Comparison of ENCODE assay signal across 28 cellular contexts in the genomic region with DNA sequence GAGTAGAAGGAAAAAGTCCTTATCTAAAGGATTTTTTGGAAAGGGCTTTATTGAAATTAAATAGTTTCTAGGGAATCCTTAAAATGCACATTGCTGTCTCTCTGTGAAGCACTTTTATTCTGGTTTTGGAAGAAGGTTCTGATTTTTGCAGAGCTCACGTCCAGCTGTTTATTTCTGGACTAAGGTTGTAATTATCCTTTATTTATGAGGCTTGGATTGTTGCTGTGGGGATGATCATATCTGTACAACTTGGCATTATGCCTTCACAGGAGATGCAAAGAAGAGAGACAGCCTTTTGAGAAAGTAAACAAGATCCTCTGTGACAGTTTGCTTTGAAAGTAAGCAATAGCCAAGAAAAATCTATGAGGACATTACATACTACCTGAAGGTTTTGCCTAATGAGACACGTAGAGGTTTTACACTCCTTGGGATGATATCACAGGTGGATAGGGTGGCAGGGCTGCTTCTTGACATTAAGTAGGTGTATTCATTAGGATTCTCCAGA. TPM values are rescaled to one million over a fixed set of nuclear protein-coding genes. Genes with fewer than 3 reads are reported as not detected.
DNase-seq lines count a peak whose midpoint lies in the region; ATAC-seq and TF ChIP-seq lines count a peak whose summit lies in the region.
"Had no signal": no experiment of that assay in that cellular context is flagged by ENCODE, and none has a peak within 500 bp of the region (broad histone marks: within the 10 kb centered on the region; RNA-seq: fewer than 3 reads in every experiment).

No MANE protein-coding gene starts in this region.

- ATAC-seq in SK-N-SH treated with all-trans-retinoic acid at 6 μM for 48 hours: no peak
- ATAC-seq: activated T-cell treated with anti-CD3 and anti-CD28 coated beads, Interleukin-2, amount 50 U/mL, for 4 hours; left colon; stimulated activated naive CD8-positive, alpha-beta T cell treated with anti-CD3 and anti-CD28 coated beads, Interleukin-15, amount 100 ng/mL, for 72 hours had no signal

- no peak overlapping the region; a peak in 1 of 4 replicates for H3K27ac ChIP-seq in SK-N-SH (ENCODE audit: low read depth in 2 of 2, low read length in 1 of 2)
- peak overlapping the region; percentile 73 for H3K27ac ChIP-seq in VCaP
- H3K27ac ChIP-seq: coronary artery, esophagus squamous epithelium, hepatocyte, SJCRH30, vagina had no signal

- H4K20me1 ChIP-seq in SK-N-SH (ENCODE audit: insufficient read depth): no peaks in the 10 kb centered on the region

- WGBS in SK-N-SH (ENCODE audit: low lambda C conversion rate): 93% methylated on average over 2 of the region's 2 CpGs

- in situ Hi-C loops in G401 (cut with HindIII; ENCODE audit: low sequenced_read_pairs): no loop called here

- H3K9me2 ChIP-seq in SK-N-SH: no peaks in the 10 kb centered on the region

- peaks cover 0 to 2% (median 2%) of the 10 kb centered on the region in 3 donors for H3K27me3 Mint-ChIP-seq in immature natural killer cell (ENCODE audit: low read depth in 3 of 3)
- H3K27me3 Mint-ChIP-seq: CD4-positive, alpha-beta T cell; stimulated activated naive CD8-positive, alpha-beta T cell treated with anti-CD3 and anti-CD28 coated beads, Interleukin-15, amount 100 ng/mL, for 72 hours had no signal

- TF ChIP-seq RAD21 in SK-N-SH (IDR thresholded peaks at IDR 0.05; ENCODE audit: low read length): no peak

- H3K4me1 ChIP-seq in SK-N-SH (ENCODE audit: control insufficient read depth in 1 of 2, insufficient read depth in 2 of 2, low read depth in 1 of 2, low read length in 1 of 2): peaks cover 0 to 3% of the 10 kb centered on the region in 2 experiments; a peak in 1 of 4 replicates
- H3K4me1 ChIP-seq: SJCRH30 had no signal

- H3K4me3 Mint-ChIP-seq in immature natural killer cell: peak overlapping the region in 1 of 5 donors; percentile 5
- H3K4me3 Mint-ChIP-seq: stimulated activated naive CD8-positive, alpha-beta T cell treated with anti-CD3 and anti-CD28 coated beads, Interleukin-15, amount 100 ng/mL, for 72 hours had no signal

- TF ChIP-seq CTCF in SK-N-SH (IDR thresholded peaks at IDR 0.05) (no peak), VCaP (conservative IDR thresholded peaks at IDR 0.05) (no peak)

- H3K9me3 ChIP-seq in SK-N-SH: no peaks in the 10 kb centered on the region
- H3K9me3 ChIP-seq: esophagus squamous epithelium, SJCRH30, vagina had no signal

- H3K4me1 Mint-ChIP-seq in immature natural killer cell: peaks cover 77 to 79% of the 10 kb centered on the region in 2 donors

- no peaks in the 10 kb centered on the region for H3F3A ChIP-seq in SK-N-SH (replicated peaks; ENCODE audit: insufficient read depth)

- H3K36me3 Mint-ChIP-seq in immature natural killer cell: peaks cover 0 to 30% (median 15%) of the 10 kb centered on the region in 3 donors

- peak overlapping the region in 4 of 6 donors; percentile 25 to 53 (median 36) for H3K27ac Mint-ChIP-seq in immature natural killer cell
- H3K27ac Mint-ChIP-seq: CD4-positive, alpha-beta T cell; stimulated activated naive CD8-positive, alpha-beta T cell treated with anti-CD3 and anti-CD28 coated beads, Interleukin-15, amount 100 ng/mL, for 72 hours had no signal

- POLR2A ChIA-PET in SK-N-SH (lab: Yijun Ruan, JAX): no interaction called here

- H3K9ac ChIP-seq in SK-N-SH: no peak overlapping the region

- DNase-seq in SK-N-SH (peak; percentile 20), COR-L47 (lab: John Stamatoyannopoulos, UW) (peak; percentile 72), immature natural killer cell (no peak), NCI-H82 (lab: John Stamatoyannopoulos, UW) (no peak), G401 (ENCODE audit: low spot score) (no peak), NCI-H524 treated with DMSO at 0.1 percent for 48 hours (lab: John Stamatoyannopoulos, UW) (no peak)
- DNase-seq: 8988T; activated CD4-positive, alpha-beta T cell treated with anti-CD3 and anti-CD28 coated beads for 48 hours; activated naive CD4-positive, alpha-beta T cell treated with Interleukin-2 at 50 U/mL for 16 hours; activated T-cell treated with anti-CD3 and anti-CD28 coated beads, Interleukin-2, amount 50 U/mL, for 4 hours; CD4-positive, alpha-beta T cell; DMS 273 treated with DMSO at 0.1 percent for 48 hours; esophagus squamous epithelium; foreskin melanocyte; IMR-90; left colon; NCI-H1092; NCI-H187 treated with DMSO at 0.1 percent for 48 hours; NCI-H2171 treated with DMSO at 0.1 percent for 48 hours; NCI-H526; occipital lobe; SJCRH30; stimulated activated naive CD8-positive, alpha-beta T cell treated with anti-CD3 and anti-CD28 coated beads, Interleukin-15, amount 100 ng/mL, for 72 hours had no signal

- no peak overlapping the region for H3K4me3 ChIP-seq in SK-N-SH (ENCODE audit: low read depth in 2 of 2, low read length in 1 of 2)
- H3K4me3 ChIP-seq: coronary artery, esophagus squamous epithelium, hepatocyte, SJCRH30, vagina had no signal

- no peak for TF ChIP-seq EP300 in SK-N-SH (IDR thresholded peaks at IDR 0.05; ENCODE audit: borderline replicate concordance in 1 of 2, low read depth in 1 of 2, low read length in 1 of 2)

- H3K27me3 ChIP-seq in SK-N-SH (ENCODE audit: insufficient read depth): no peaks in the 10 kb centered on the region
- H3K27me3 ChIP-seq: esophagus squamous epithelium, hepatocyte, SJCRH30, vagina had no signal

- H3K4me2 ChIP-seq in SK-N-SH: no peak overlapping the region
- H3K4me2 ChIP-seq: hepatocyte had no signal

- no peak overlapping the region for H2AFZ ChIP-seq in SK-N-SH (ENCODE audit: low read depth)
- H2AFZ ChIP-seq: hepatocyte had no signal

- CTCF ChIA-PET in SK-N-SH (lab: Yijun Ruan, JAX): no interaction called here

- peaks cover 38% of the 10 kb centered on the region; the same call in 1 of the 2 replicates for H3K79me2 ChIP-seq in SK-N-SH (ENCODE audit: insufficient read depth)

- H3K36me3 ChIP-seq in SK-N-SH (replicated peaks in 1 of 2; ENCODE audit: control insufficient read depth in 1 of 2, insufficient read depth in 2 of 2, low read length in 1 of 2): peaks cover 8 to 15% of the 10 kb centered on the region in 2 experiments

- H3K9me3 Mint-ChIP-seq in immature natural killer cell: no peaks in the 10 kb centered on the region
- H3K9me3 Mint-ChIP-seq: activated T-cell treated with anti-CD3 and anti-CD28 coated beads, Interleukin-2, amount 50 U/mL, for 4 hours; CD4-positive, alpha-beta T cell; stimulated activated naive CD8-positive, alpha-beta T cell treated with anti-CD3 and anti-CD28 coated beads, Interleukin-15, amount 100 ng/mL, for 72 hours had no signal

TF ChIP-seq in SK-N-SH, 30 proteins besides CTCF, POLR2A, EP300 and RAD21 (continues in another document):
- TF ChIP-seq, protein P1, sequence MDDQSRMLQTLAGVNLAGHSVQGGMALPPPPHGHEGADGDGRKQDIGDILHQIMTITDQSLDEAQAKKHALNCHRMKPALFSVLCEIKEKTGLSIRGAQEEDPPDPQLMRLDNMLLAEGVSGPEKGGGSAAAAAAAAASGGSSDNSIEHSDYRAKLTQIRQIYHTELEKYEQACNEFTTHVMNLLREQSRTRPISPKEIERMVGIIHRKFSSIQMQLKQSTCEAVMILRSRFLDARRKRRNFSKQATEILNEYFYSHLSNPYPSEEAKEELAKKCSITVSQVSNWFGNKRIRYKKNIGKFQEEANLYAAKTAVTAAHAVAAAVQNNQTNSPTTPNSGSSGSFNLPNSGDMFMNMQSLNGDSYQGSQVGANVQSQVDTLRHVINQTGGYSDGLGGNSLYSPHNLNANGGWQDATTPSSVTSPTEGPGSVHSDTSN (IDR thresholded peaks at IDR 0.05): no peak
- TF ChIP-seq USF1 (IDR thresholded peaks at IDR 0.05; ENCODE audit: borderline replicate concordance, low read depth) (no peak), ELF1 (IDR thresholded peaks at IDR 0.05) (no peak), FOXJ3 (CRISPR knock-in tag; IDR thresholded peaks at IDR 0.05) (no peak), NRF1 (IDR thresholded peaks at IDR 0.05; ENCODE audit: low read depth, low read length) (no peak), SMC3 (IDR thresholded peaks at IDR 0.05; ENCODE audit: low read depth, low read length) (no peak), SIN3A (IDR thresholded peaks at IDR 0.05; ENCODE audit: borderline replicate concordance, low read depth, low read length) (no peak)

TF ChIP-seq in SK-N-SH treated with all-trans-retinoic acid at 6 μM for 48 hours, 23 proteins besides CTCF, POLR2A, EP300 and RAD21:
- TF ChIP-seq TOX (CRISPR knock-in tag; IDR thresholded peaks at IDR 0.05; ENCODE audit: borderline replicate concordance) (no peak), ZNF8 (CRISPR knock-in tag; IDR thresholded peaks at IDR 0.05) (no peak), OSR1 (CRISPR knock-in tag; IDR thresholded peaks at IDR 0.05) (no peak), RARB (CRISPR knock-in tag; IDR thresholded peaks at IDR 0.05) (no peak), ESRRG (CRISPR knock-in tag; IDR thresholded peaks at IDR 0.05) (no peak)

RNA-seq across cellular contexts. Expression of gene SMARCA2, which starts 14.6 kb away (rescaled TPM):
- polyA plus RNA-seq in SK-N-SH (2012; rRNA removed) (17.4 and 18.4 TPM in 2 replicates), immature natural killer cell (10 to 100 TPM; 20.1 to 41.4 (median 25.2) TPM)
- 21.8 and 23.8 TPM in 2 replicates for polyA plus RNA-seq in SK-N-SH (2012; cell fraction: cytosol; rRNA removed)
- 22.4 and 24.9 TPM in 2 replicates for polyA plus RNA-seq in SK-N-SH (2012; cell fraction: nucleus; rRNA removed)
- total RNA-seq in G401 (2014; rRNA removed; shearing (Covaris generic)): 0.92 and 1.1 TPM in 2 replicates

Comparison
In these comparisons a context has a peak if more than half of its experiments do, and no peak if none do; other contexts are left out.
1. DNase-seq: peak in SK-N-SH (single experiment) and COR-L47 (single experiment); none in immature natural killer cell (0 of 3), NCI-H82 (single experiment), G401 (single experiment) and NCI-H524 treated with DMSO at 0.1 percent for 48 hours (single experiment).